In the genomic region with DNA sequence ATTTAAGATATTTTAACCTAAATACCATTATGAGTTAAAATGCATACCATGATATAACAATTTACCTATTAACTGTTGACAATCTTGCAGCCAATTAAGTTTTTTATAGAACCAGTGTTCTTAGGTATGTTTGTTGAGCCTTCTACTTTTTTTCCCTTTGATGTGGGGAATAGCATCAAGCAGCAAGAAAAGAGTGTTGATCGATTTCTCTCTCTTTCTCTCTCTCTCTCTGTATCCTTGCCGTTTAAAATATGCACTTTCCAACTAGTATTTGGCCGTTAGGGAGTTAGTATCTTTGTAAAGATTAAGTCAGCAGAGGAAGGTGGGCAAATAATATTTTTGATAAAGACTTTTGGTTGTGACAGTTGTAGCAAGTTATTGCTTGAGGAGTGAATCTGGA, we compare ENCODE assay signal across 8 cellular contexts. TPM values are rescaled to one million over a fixed set of nuclear protein-coding genes. Genes with fewer than 3 reads are reported as not detected.
A peak's percentile ranks its signal among the peaks of the same experiment; 100 is the strongest.
DNase-seq lines count a peak whose midpoint lies in the region; ATAC-seq and TF ChIP-seq lines count a peak whose summit lies in the region.

No MANE protein-coding gene starts in this region.

- no peak for ATAC-seq in upper lobe of left lung (ENCODE audit: low FRiP score in 2 of 2)

- TF ChIP-seq EP300 in upper lobe of left lung (IDR thresholded peaks at IDR 0.05), result no peak

- H3K9ac ChIP-seq in mesenchymal stem cell (ENCODE audit: low read length), result peak overlapping the region; percentile 100

- no peak for DNase-seq in cardiac muscle cell (ENCODE audit: low read depth in 1 of 2, low spot score in 1 of 2)
- DNase-seq in cardiac septum (ENCODE audit: low spot score), result no peak
- no peak for DNase-seq in astrocyte of the spinal cord (ENCODE audit: low read depth, low spot score)
- no peak for DNase-seq in mesenchymal stem cell
- DNase-seq in upper lobe of left lung, result no peak
- no peak for DNase-seq in DMS79 (lab: John Stamatoyannopoulos, UW)
- no peak for DNase-seq in foreskin melanocyte
- no peak for DNase-seq in activated CD4-positive, CD25-positive, alpha-beta regulatory T cell treated with anti-CD3 and anti-CD28 coated beads, Interleukin-2, amount 50 U/mL, for 72 hours

- H3K27me3 ChIP-seq in cardiac muscle cell (no peaks in the 10 kb centered on the region), mesenchymal stem cell (ENCODE audit: control insufficient read depth in 1 of 2, insufficient read depth in 1 of 2, low read length in 2 of 2) (no peaks in the 10 kb centered on the region), upper lobe of left lung (no peaks in the 10 kb centered on the region)

- intact Hi-C loops in cardiac septum (cut with DNase I), result no loop called here

- H3K4me3 ChIP-seq in cardiac muscle cell, result peak overlapping the region; percentile 52
- peak overlapping the region; percentile 10 for H3K4me3 ChIP-seq in astrocyte of the spinal cord (ENCODE audit: low read depth, low read length)
- H3K4me3 ChIP-seq in mesenchymal stem cell (ENCODE audit: insufficient read depth in 1 of 2, low read depth in 1 of 2, low read length in 2 of 2), result peak overlapping the region in 1 of 2 experiments; percentile 86
- H3K4me3 ChIP-seq in upper lobe of left lung, result peak overlapping the region in 2 of 4 donors; percentile 54 to 62

- H4K8ac ChIP-seq in mesenchymal stem cell (ENCODE audit: low read length), result no peak overlapping the region

- no peak overlapping the region for H2BK12ac ChIP-seq in mesenchymal stem cell (ENCODE audit: low read length in 2 of 2)

- no peak overlapping the region for H3K18ac ChIP-seq in mesenchymal stem cell (ENCODE audit: low read depth in 1 of 2, low read length in 2 of 2)

- H2BK5ac ChIP-seq in mesenchymal stem cell (ENCODE audit: low read depth, low read length, poor library complexity, severe bottlenecking), result no peak overlapping the region

- in situ Hi-C loops in astrocyte of the spinal cord (cut with HindIII; ENCODE audit: low sequenced_read_pairs), result no loop called here

- H3K27ac ChIP-seq in cardiac muscle cell (peak overlapping the region; percentile 92), mesenchymal stem cell (ENCODE audit: low read length, poor library complexity, severe bottlenecking) (peak overlapping the region; percentile 23), upper lobe of left lung (peak overlapping the region; percentile 91 to 99 (median 97))

- H3K79me1 ChIP-seq in mesenchymal stem cell (replicated peaks; ENCODE audit: low read length, poor library complexity, severe bottlenecking), result no peaks in the 10 kb centered on the region

- TF ChIP-seq CTCF in cardiac muscle cell (IDR thresholded peaks at IDR 0.05; ENCODE audit: low read depth, low read length) (no peak), astrocyte of the spinal cord (IDR thresholded peaks at IDR 0.05; ENCODE audit: low read depth, low read length) (no peak), upper lobe of left lung (IDR thresholded peaks at IDR 0.05) (no peak)

- TF ChIP-seq POLR2A in upper lobe of left lung (IDR thresholded peaks at IDR 0.05), result no peak

- H3K4ac ChIP-seq in mesenchymal stem cell (ENCODE audit: low read depth in 1 of 2, low read length in 2 of 2), result no peak overlapping the region

- no peak overlapping the region for H2BK120ac ChIP-seq in mesenchymal stem cell (ENCODE audit: low read depth, low read length)

- no peak overlapping the region for H2BK15ac ChIP-seq in mesenchymal stem cell (ENCODE audit: low read depth, poor library complexity, severe bottlenecking)

- no peak overlapping the region for H2AFZ ChIP-seq in mesenchymal stem cell (ENCODE audit: low read depth, low read length)

- no peak overlapping the region for H3K23ac ChIP-seq in mesenchymal stem cell (ENCODE audit: low read length in 2 of 2)

- H3K4me1 ChIP-seq in cardiac muscle cell (ENCODE audit: low read depth), result peaks cover 49% of the 10 kb centered on the region
- peaks cover 13% of the 10 kb centered on the region for H3K4me1 ChIP-seq in mesenchymal stem cell (ENCODE audit: control insufficient read depth, insufficient read depth, low read depth, low read length)
- peaks cover 62 to 75% (median 71%) of the 10 kb centered on the region in 4 donors for H3K4me1 ChIP-seq in upper lobe of left lung

- H3K36me3 ChIP-seq in cardiac muscle cell (no peaks in the 10 kb centered on the region), mesenchymal stem cell (ENCODE audit: control insufficient read depth in 1 of 2, insufficient read depth in 2 of 2, low read depth in 1 of 2, low read length in 2 of 2) (peaks cover 2 to 43% of the 10 kb centered on the region in 2 experiments), upper lobe of left lung (peaks cover 0 to 3% (median 0%) of the 10 kb centered on the region in 4 donors)

- H2AK5ac ChIP-seq in mesenchymal stem cell (ENCODE audit: low read length, severe bottlenecking), result no peak overlapping the region

- no peak overlapping the region for H3K14ac ChIP-seq in mesenchymal stem cell (ENCODE audit: low read length in 2 of 2)

- H3K4me2 ChIP-seq in mesenchymal stem cell (ENCODE audit: low read length, poor library complexity, severe bottlenecking), result no peak overlapping the region

- no peaks in the 10 kb centered on the region for H3K9me3 ChIP-seq in cardiac muscle cell (ENCODE audit: low read depth)
- no peaks in the 10 kb centered on the region for H3K9me3 ChIP-seq in mesenchymal stem cell (ENCODE audit: control insufficient read depth, low read length)
- no peaks in the 10 kb centered on the region for H3K9me3 ChIP-seq in upper lobe of left lung

- no peak overlapping the region for H4K91ac ChIP-seq in mesenchymal stem cell (ENCODE audit: low read length)

- 73% methylated on average over 2 of the region's 3 CpGs for WGBS in mesenchymal stem cell
- WGBS in upper lobe of left lung, 2 donors, result 17 to 19% methylated on average over 3 of the region's 3 CpGs

RNA-seq across cellular contexts. Expression of a gene that starts 5.9 kb away (rescaled TPM):
- total RNA-seq in cardiac muscle cell (49.5 and 118 TPM in 2 replicates), cardiac septum (59.5 TPM), upper lobe of left lung (100 to 1,000 TPM; 102 to 500 (median 155) TPM)
- polyA plus RNA-seq in cardiac muscle cell, result 60.8 and 90.6 TPM in 2 replicates
- polyA plus RNA-seq in mesenchymal stem cell (2013, experiment 1 of 2), result 52.6 TPM
- polyA plus RNA-seq in mesenchymal stem cell (2013, experiment 2 of 2), result 52.4 TPM

Comparison
In these comparisons a context has a peak if more than half of its experiments do, and no peak if none do; other contexts are left out.
1. H3K27ac ChIP-seq: peak in every context shown above with its lines; median percentile 97 in upper lobe of left lung; 92 in cardiac muscle cell; 23 in mesenchymal stem cell.